8 cellular contexts compared by ENCODE assay signal in genomic region chr9:134475051-134475790, GRCh38.
DNase-seq lines count a peak whose midpoint lies in the region; ATAC-seq and TF ChIP-seq lines count a peak whose summit lies in the region.

No MANE protein-coding gene starts in this region.

- H3K27me3 ChIP-seq in endodermal cell (ENCODE audit: control insufficient read depth, insufficient read depth, low read length, poor library complexity, severe bottlenecking), result no peaks in the 10 kb centered on the region

- no peaks in the 10 kb centered on the region for H3K4me1 Mint-ChIP-seq in endodermal cell

- H3K4me3 ChIP-seq in fibroblast of villous mesenchyme (ENCODE audit: low read depth, low read length) (no peak overlapping the region), endodermal cell (ENCODE audit: low read length) (no peak overlapping the region)

- no peaks in the 10 kb centered on the region for H3K9me3 ChIP-seq in endodermal cell (ENCODE audit: control insufficient read depth, low read length)

- no peak overlapping the region for H3K9ac ChIP-seq in endodermal cell (ENCODE audit: extremely low read depth, low read length, poor library complexity, severe bottlenecking)

- no peaks in the 10 kb centered on the region for H3K36me3 ChIP-seq in endodermal cell (ENCODE audit: control insufficient read depth, insufficient read depth, low read length)

- DNase-seq in DMS114 treated with DMSO at 0.1 percent for 48 hours (lab: John Stamatoyannopoulos, UW; ENCODE audit: unreplicated experiment) (peak; percentile 1), fibroblast of villous mesenchyme (ENCODE audit: low read depth) (peak; percentile 93), sciatic nerve (ENCODE audit: low spot score) (peak; percentile 87), endodermal cell (no peak)

- ATAC-seq in sciatic nerve (peak; percentile 87), HG02571 (IDR thresholded peaks at IDR 0.05; ENCODE audit: unreplicated experiment) (no peak), GM19455 (IDR thresholded peaks at IDR 0.05; ENCODE audit: unreplicated experiment) (no peak), GM21423 (IDR thresholded peaks at IDR 0.05; ENCODE audit: unreplicated experiment) (no peak)

- no peak overlapping the region for H3K27ac Mint-ChIP-seq in endodermal cell

- no peaks in the 10 kb centered on the region for H3K27me3 Mint-ChIP-seq in endodermal cell (ENCODE audit: insufficient read depth)

- no peak for TF ChIP-seq CTCF in VCaP (conservative IDR thresholded peaks at IDR 0.05)
- TF ChIP-seq CTCF in fibroblast of villous mesenchyme (IDR thresholded peaks at IDR 0.05; ENCODE audit: insufficient read depth, low read depth, low read length), result peak; percentile 36
- no peak for TF ChIP-seq CTCF in endodermal cell (conservative IDR thresholded peaks at IDR 0.05)

- H3K4me1 ChIP-seq in endodermal cell (ENCODE audit: control insufficient read depth, insufficient read depth, low read length), result no peaks in the 10 kb centered on the region

- WGBS in endodermal cell (ENCODE audit: insufficient coverage in 1 of 2, insufficient read length in 1 of 2), 2 experiments, result 85 to 87% methylated on average over 18 to 24 of the region's 25 CpGs

- no peaks in the 10 kb centered on the region for H3K36me3 Mint-ChIP-seq in endodermal cell (ENCODE audit: low read depth)

- H3K27ac ChIP-seq in VCaP (peak overlapping the region; percentile 47; the same call in 1 of the 2 replicates), endodermal cell (ENCODE audit: low read depth, low read length) (no peak overlapping the region)

- intact Hi-C loops in sciatic nerve (cut with DNase I), result no loop called here

- H3K9me3 Mint-ChIP-seq in endodermal cell, result no peaks in the 10 kb centered on the region

- H3K4me3 Mint-ChIP-seq in endodermal cell, result no peak overlapping the region
